In genomic region chr12:69052613-69053408, GRCh38 we compare ENCODE assay signal across 8 cellular contexts.
DNase-seq lines count a peak whose midpoint lies in the region; ATAC-seq, FAIRE-seq and TF ChIP-seq lines count a peak whose summit lies in the region.

No MANE protein-coding gene starts in this region.

- DNase-seq in SK-MEL-5 (ENCODE audit: low read depth, low spot score), result peak; percentile 60
- DNase-seq in fibroblast of gingiva (ENCODE audit: low read depth), result peak; percentile 89
- peak; percentile 53 to 62 for DNase-seq in stimulated activated CD4-positive, alpha-beta T cell treated with anti-CD3 and anti-CD28 coated beads, Interleukin-2, amount 100 ng/mL, for 24 hours
- no peak for DNase-seq in GM19239 (ENCODE audit: insufficient read length, low spot score)
- DNase-seq in NCI-H1092 treated with DMSO at 0.1 percent for 48 hours (lab: John Stamatoyannopoulos, UW), result no peak

- in situ Hi-C loops in SK-MEL-5 (cut with HindIII; ENCODE audit: low pct_unique_long_range_greater_than_20kb, low sequenced_read_pairs), result no loop called here

- TF ChIP-seq POLR2A in GM18505 (IDR thresholded peaks at IDR 0.05; ENCODE audit: borderline replicate concordance, extremely low read depth, insufficient read depth, insufficient read length), result no peak

- FAIRE-seq in GM19239 (lab: Jason Lieb, UNC), result no peak

- ATAC-seq in GM21529 (IDR thresholded peaks at IDR 0.05; ENCODE audit: unreplicated experiment) (peak; percentile 49), HG03135 (IDR thresholded peaks at IDR 0.05; ENCODE audit: unreplicated experiment) (no peak), GM18505 (IDR thresholded peaks at IDR 0.05; ENCODE audit: unreplicated experiment) (no peak)

Comparison
In these comparisons a context has a peak if more than half of its experiments do, and no peak if none do; other contexts are left out.
1. DNase-seq: peak in SK-MEL-5 (single experiment), fibroblast of gingiva (single experiment) and stimulated activated CD4-positive, alpha-beta T cell treated with anti-CD3 and anti-CD28 coated beads, Interleukin-2, amount 100 ng/mL, for 24 hours (2 of 2); none in GM19239 (single experiment) and NCI-H1092 treated with DMSO at 0.1 percent for 48 hours (single experiment).